10 cellular contexts compared by ENCODE assay signal in the genomic region with DNA sequence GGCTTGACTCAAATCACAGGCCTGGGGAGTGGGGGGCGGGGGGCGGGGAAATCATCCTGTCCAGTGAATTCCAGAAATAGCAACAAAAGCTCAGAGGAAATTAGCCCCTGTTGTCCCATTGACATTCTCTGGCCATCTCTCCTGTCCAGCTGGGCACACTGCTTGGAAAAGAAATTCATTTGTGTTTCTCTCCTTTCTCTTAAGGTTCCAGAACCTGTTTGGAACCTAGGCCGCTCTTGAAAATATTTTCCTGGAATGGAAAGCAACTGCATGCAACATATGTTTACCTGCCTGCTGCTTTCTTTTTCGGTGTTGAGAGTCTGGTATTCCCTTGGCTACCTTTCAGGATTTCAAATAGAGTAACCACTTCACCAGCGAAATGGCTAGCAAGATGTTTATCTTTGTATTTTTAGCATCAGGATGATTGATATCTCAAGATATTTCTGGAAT.
A peak's percentile ranks its signal among the peaks of the same experiment; 100 is the strongest.
DNase-seq lines count a peak whose midpoint lies in the region; ATAC-seq and TF ChIP-seq lines count a peak whose summit lies in the region.
"Had no signal": no experiment of that assay in that cellular context is flagged by ENCODE, and none has a peak within 500 bp of the region (broad histone marks: within the 10 kb centered on the region; RNA-seq: fewer than 3 reads in every experiment).

No MANE protein-coding gene starts in this region.

- DNase-seq in MCF 10A (ENCODE audit: unreplicated experiment) (no peak), mammary epithelial cell (no peak), right lobe of liver (no peak), upper lobe of left lung (no peak), NCI-H526 treated with DMSO at 0.1 percent for 48 hours (lab: John Stamatoyannopoulos, UW) (no peak), A673 (ENCODE audit: low spot score) (no peak)
- DNase-seq: activated CD4-positive, alpha-beta T cell treated with anti-CD3 and anti-CD28 coated beads for 1 hour; SHP77 had no signal

- no peaks in the 10 kb centered on the region for H3K9me3 ChIP-seq in mammary epithelial cell (replicated peaks; ENCODE audit: insufficient read depth, low read length)
- H3K9me3 ChIP-seq in right lobe of liver: no peaks in the 10 kb centered on the region
- no peaks in the 10 kb centered on the region for H3K9me3 ChIP-seq in upper lobe of left lung
- no peaks in the 10 kb centered on the region for H3K9me3 ChIP-seq in A673 (ENCODE audit: low read depth, low read length, poor library complexity, severe bottlenecking)

- no peak overlapping the region for H3K9ac ChIP-seq in mammary epithelial cell (ENCODE audit: insufficient read depth, low read length)

- CTCF ChIA-PET in MCF 10A (lab: Yijun Ruan, JAX): interaction anchor here (0.6 kb wide), 1 partner anchor 837 kb away, joined by 3 read pairs; no protein-coding TSS in a partner anchor
- CTCF ChIA-PET in mammary epithelial cell (lab: Charles Lee; ENCODE audit: low non-redundant PET): no interaction called here
- CTCF ChIA-PET in A673 (lab: Charles Lee): no interaction called here

- peak overlapping the region; percentile 16 for H3K27ac Mint-ChIP-seq in MCF 10A (ENCODE audit: low read depth, unreplicated experiment)

- BruUV-seq in MCF 10A (replicated peaks; lab: Mats Ljungman, UMichigan) (no TSS peak), mammary epithelial cell (replicated peaks; lab: Mats Ljungman, UMichigan) (no TSS peak), A673 (replicated peaks; lab: Mats Ljungman, UMichigan) (no TSS peak)

- no peak overlapping the region for H3K4me3 ChIP-seq in mammary epithelial cell (replicated peaks in 1 of 3; ENCODE audit: insufficient read depth in 1 of 3, low read depth in 2 of 3, low read length in 3 of 3)
- H3K4me3 ChIP-seq in right lobe of liver: no peak overlapping the region
- H3K4me3 ChIP-seq in upper lobe of left lung: no peak overlapping the region
- no peak overlapping the region for H3K4me3 ChIP-seq in A673 (ENCODE audit: low read depth, low read length, poor library complexity, severe bottlenecking)

- dilution Hi-C loops in mammary epithelial cell (cut with HindIII; ENCODE audit: low sequenced_read_pairs): no loop called here

- in situ Hi-C loops in mammary epithelial cell (cut with MboI; ENCODE audit: low sequenced_read_pairs in 2 of 2): no loop called here

- H4K20me1 ChIP-seq in mammary epithelial cell (ENCODE audit: insufficient read depth, low read length): no peaks in the 10 kb centered on the region

- whole genome bisulfite sequencing in mammary epithelial cell (ENCODE audit: low coverage, missing lambda C conversion rate): 30% methylated on average over 3 of the region's 5 CpGs
- WGBS in right lobe of liver (ENCODE audit: insufficient coverage, low coverage, low lambda C conversion rate, missing lambda C conversion rate): 16% methylated on average over 4 of the region's 5 CpGs
- WGBS in upper lobe of left lung, 2 donors: 39 to 47% methylated on average over 4 to 5 of the region's 5 CpGs

- H3K4me3 Mint-ChIP-seq in MCF 10A (ENCODE audit: unreplicated experiment): no peak overlapping the region

- TF ChIP-seq EP300 in upper lobe of left lung (IDR thresholded peaks at IDR 0.05): peak in 1 of 4 donors; percentile 84

- no peak overlapping the region for H3K4me2 ChIP-seq in mammary epithelial cell (ENCODE audit: insufficient read depth, low read depth, low read length)

- TF ChIP-seq CTCF in MCF 10A (IDR thresholded peaks at IDR 0.05; ENCODE audit: unreplicated experiment) (no peak), mammary epithelial cell (conservative IDR thresholded peaks at IDR 0.05 in 1 of 2, IDR thresholded peaks at IDR 0.05 in 1 of 2; ENCODE audit: extremely low read depth in 1 of 2, insufficient read depth in 1 of 2, low read depth in 1 of 2, low read length in 2 of 2) (no peak), right lobe of liver (IDR thresholded peaks at IDR 0.05) (no peak), upper lobe of left lung (IDR thresholded peaks at IDR 0.05) (no peak), A673 (conservative IDR thresholded peaks at IDR 0.05; ENCODE audit: low read depth, low read length) (no peak)

- H2AFZ ChIP-seq in mammary epithelial cell (ENCODE audit: low read depth, low read length): no peak overlapping the region

- H3K27ac ChIP-seq in mammary epithelial cell (ENCODE audit: insufficient read depth, low read depth, low read length) (no peak overlapping the region), right lobe of liver (peak overlapping the region; percentile 25 to 78 (median 44)), upper lobe of left lung (peak overlapping the region; percentile 11 to 63 (median 46)), A673 (ENCODE audit: low read depth, low read length, poor library complexity, severe bottlenecking) (no peak overlapping the region)

- intact Hi-C loops in MCF 10A (cut with micrococcal nuclease) (no loop called here), mammary epithelial cell (cut with micrococcal nuclease) (no loop called here), right lobe of liver (cut with DNase I) (no loop called here), A673 (cut with micrococcal nuclease; ENCODE audit: unreplicated experiment) (no loop called here)

- H3K36me3 Mint-ChIP-seq in MCF 10A (ENCODE audit: insufficient read depth, unreplicated experiment): peaks cover 31% of the 10 kb centered on the region

- no peak for TF ChIP-seq POLR2A in right lobe of liver (IDR thresholded peaks at IDR 0.05)
- TF ChIP-seq POLR2A in upper lobe of left lung (IDR thresholded peaks at IDR 0.05): no peak

- H3K4me1 ChIP-seq in mammary epithelial cell (ENCODE audit: insufficient read depth, low read length) (peaks cover 5% of the 10 kb centered on the region), right lobe of liver (peaks cover 0 to 24% (median 11%) of the 10 kb centered on the region in 4 donors), upper lobe of left lung (peaks cover 3 to 32% (median 12%) of the 10 kb centered on the region in 4 donors), A673 (ENCODE audit: insufficient read depth, low read length, poor library complexity, severe bottlenecking) (peaks cover 4% of the 10 kb centered on the region)

- H3K27me3 ChIP-seq in mammary epithelial cell (ENCODE audit: insufficient read depth, low read length) (no peaks in the 10 kb centered on the region), right lobe of liver (no peaks in the 10 kb centered on the region), upper lobe of left lung (no peaks in the 10 kb centered on the region), A673 (replicated peaks; ENCODE audit: insufficient read depth, low read depth, low read length, poor library complexity) (no peaks in the 10 kb centered on the region)

- H3K9me3 Mint-ChIP-seq in MCF 10A (ENCODE audit: unreplicated experiment): no peaks in the 10 kb centered on the region

- POLR2A ChIA-PET in MCF 10A (lab: Yijun Ruan, JAX): no interaction called here
- POLR2A ChIA-PET in A673 (lab: Charles Lee; ENCODE audit: low non-redundant PET): no interaction called here

- ATAC-seq in SK-N-SH treated with all-trans-retinoic acid at 6 μM for 48 hours (peak; percentile 25), right lobe of liver (peak; percentile 65 to 81 (median 74)), upper lobe of left lung (ENCODE audit: low FRiP score in 2 of 2) (peak in 1 of 2 donors; percentile 34), HG02678 (IDR thresholded peaks at IDR 0.05; ENCODE audit: unreplicated experiment) (no peak)

- peaks cover 14% of the 10 kb centered on the region for H3K4me1 Mint-ChIP-seq in MCF 10A (ENCODE audit: insufficient read depth, unreplicated experiment)

- peaks cover 52% of the 10 kb centered on the region for H3K79me2 ChIP-seq in mammary epithelial cell (ENCODE audit: insufficient read depth, low read length)

- H3K36me3 ChIP-seq in mammary epithelial cell (ENCODE audit: insufficient read depth, low read length) (peaks cover 6% of the 10 kb centered on the region), right lobe of liver (no peaks in the 10 kb centered on the region), upper lobe of left lung (peaks cover 0 to 7% (median 0%) of the 10 kb centered on the region in 4 donors), A673 (ENCODE audit: insufficient read depth, low read length, poor library complexity, severe bottlenecking) (no peaks in the 10 kb centered on the region)

- no peaks in the 10 kb centered on the region for H3K27me3 Mint-ChIP-seq in MCF 10A (ENCODE audit: insufficient read depth, unreplicated experiment)

TF ChIP-seq in SK-N-SH treated with all-trans-retinoic acid at 6 μM for 48 hours, 23 proteins besides CTCF, POLR2A, EP300 and RAD21:
- TF ChIP-seq BACH2 (CRISPR knock-in tag; IDR thresholded peaks at IDR 0.05; ENCODE audit: borderline replicate concordance) (no peak), ISL1 (CRISPR knock-in tag; IDR thresholded peaks at IDR 0.05) (peak; percentile 57)

Comparison
In these comparisons a context has a peak if more than half of its experiments do, and no peak if none do; other contexts are left out.
1. H3K27ac ChIP-seq: peak in right lobe of liver (3 of 3) and upper lobe of left lung (4 of 4); none in mammary epithelial cell (single experiment) and A673 (single experiment).